Comparison of ENCODE assay signal across 31 cellular contexts in genomic region chr10:86149264-86149663, GRCh38.
"Had no signal": no experiment of that assay in that cellular context is flagged by ENCODE, and none has a peak within 500 bp of the region (broad histone marks: within the 10 kb centered on the region; RNA-seq: fewer than 3 reads in every experiment).

No MANE protein-coding gene starts in this region.

- H3K27me3 Mint-ChIP-seq: activated CD4-positive, alpha-beta T cell treated with anti-CD3 and anti-CD28 coated beads, Interleukin-2, amount 10 ng/mL, durations not matched to agents 24 days and 14 days; activated naive CD8-positive, alpha-beta T cell treated with anti-CD3 and anti-CD28 coated beads for 36 hours had no signal

- H3K4me3 Mint-ChIP-seq: activated CD4-positive, alpha-beta memory T cell treated with anti-CD3 and anti-CD28 coated beads for 36 hours; activated CD4-positive, alpha-beta T cell treated with anti-CD3 and anti-CD28 coated beads, Interleukin-2, amount 10 ng/mL, durations not matched to agents 24 days and 14 days; activated CD8-positive, alpha-beta memory T cell treated with anti-CD3 and anti-CD28 coated beads, Interleukin-2, amount 10 ng/mL, durations not matched to agents 7 days and 5 days; activated naive CD8-positive, alpha-beta T cell treated with anti-CD3 and anti-CD28 coated beads for 36 hours; central memory CD8-positive, alpha-beta T cell had no signal

- H3K27me3 ChIP-seq: cardiac muscle cell had no signal

- H3K4me1 Mint-ChIP-seq: activated CD4-positive, alpha-beta T cell treated with anti-CD3 and anti-CD28 coated beads, Interleukin-2, amount 10 ng/mL, durations not matched to agents 24 days and 14 days; activated CD8-positive, alpha-beta memory T cell treated with anti-CD3 and anti-CD28 coated beads, Interleukin-2, amount 10 ng/mL, durations not matched to agents 7 days and 5 days; central memory CD8-positive, alpha-beta T cell had no signal

- H3K27ac ChIP-seq: cardiac muscle cell, PC-9, RWPE1, WERI-Rb-1 had no signal

- H3K27ac Mint-ChIP-seq: activated CD4-positive, alpha-beta memory T cell treated with anti-CD3 and anti-CD28 coated beads for 36 hours; activated CD4-positive, alpha-beta T cell treated with anti-CD3 and anti-CD28 coated beads, Interleukin-2, amount 10 ng/mL, durations not matched to agents 24 days and 14 days; activated CD8-positive, alpha-beta memory T cell treated with anti-CD3 and anti-CD28 coated beads, Interleukin-2, amount 10 ng/mL, durations not matched to agents 7 days and 5 days; activated naive CD8-positive, alpha-beta T cell treated with anti-CD3 and anti-CD28 coated beads for 36 hours had no signal

- DNase-seq: activated CD4-positive, alpha-beta memory T cell treated with anti-CD3 and anti-CD28 coated beads for 36 hours; activated CD4-positive, alpha-beta T cell treated with anti-CD3 and anti-CD28 coated beads, Interleukin-2, amount 10 ng/mL, durations not matched to agents 24 days and 14 days; activated CD8-positive, alpha-beta memory T cell treated with anti-CD3 and anti-CD28 coated beads for 24 hours; activated CD8-positive, alpha-beta memory T cell treated with anti-CD3 and anti-CD28 coated beads, Interleukin-2, amount 10 ng/mL, durations not matched to agents 7 days and 5 days; activated CD8-positive, alpha-beta memory T cell treated with anti-CD3 and anti-CD28 coated beads, Interleukin-2, amount 50 U/mL, for 48 hours; activated effector memory CD4-positive, alpha-beta T cell treated with Interleukin-2 at 50 U/mL for 16 hours; activated naive CD4-positive, alpha-beta T cell; activated naive CD4-positive, alpha-beta T cell treated with anti-CD3 and anti-CD28 coated beads, Interleukin-2, amount 50 U/mL, for 16 hours; activated naive CD8-positive, alpha-beta T cell treated with anti-CD3 and anti-CD28 coated beads for 36 hours; activated T-cell treated with anti-CD3 and anti-CD28 coated beads, Interleukin-2, amount 50 U/mL, for 48 hours; amniotic stem cell; aorta; Karpas-422; NCI-H1048; NCI-H1105 treated with DMSO at 0.1 percent for 48 hours; NCI-H1436; NCI-H1694; NCI-H2029; NCI-H345; NCI-H524 treated with DMSO at 0.1 percent for 48 hours; NK-92 treated with Interleukin-12 subunit alpha and Interleukin-12 subunit beta, amount 100 ng/mL, for 24 hours; PC-9; SW 1271; T-helper 1 cell; T-helper 2 cell; T-helper 9 cell; WERI-Rb-1 had no signal

- H3K9me3 Mint-ChIP-seq: activated CD4-positive, alpha-beta memory T cell treated with anti-CD3 and anti-CD28 coated beads for 36 hours; activated CD4-positive, alpha-beta T cell treated with anti-CD3 and anti-CD28 coated beads, Interleukin-2, amount 10 ng/mL, durations not matched to agents 24 days and 14 days; activated naive CD8-positive, alpha-beta T cell treated with anti-CD3 and anti-CD28 coated beads for 36 hours; central memory CD8-positive, alpha-beta T cell had no signal

- H3K36me3 ChIP-seq: cardiac muscle cell, WERI-Rb-1 had no signal

- H3K36me3 Mint-ChIP-seq: activated CD4-positive, alpha-beta memory T cell treated with anti-CD3 and anti-CD28 coated beads for 36 hours; activated CD8-positive, alpha-beta memory T cell treated with anti-CD3 and anti-CD28 coated beads, Interleukin-2, amount 10 ng/mL, durations not matched to agents 7 days and 5 days; activated naive CD8-positive, alpha-beta T cell treated with anti-CD3 and anti-CD28 coated beads for 36 hours had no signal

- H3K4me3 ChIP-seq: cardiac muscle cell, PC-9 had no signal

- ATAC-seq: activated CD8-positive, alpha-beta memory T cell treated with anti-CD3 and anti-CD28 coated beads, Interleukin-2, amount 10 ng/mL, durations not matched to agents 7 days and 5 days; Right ventricle myocardium inferior had no signal
